ENCODE assay signal across 1 cellular context in the genomic region with DNA sequence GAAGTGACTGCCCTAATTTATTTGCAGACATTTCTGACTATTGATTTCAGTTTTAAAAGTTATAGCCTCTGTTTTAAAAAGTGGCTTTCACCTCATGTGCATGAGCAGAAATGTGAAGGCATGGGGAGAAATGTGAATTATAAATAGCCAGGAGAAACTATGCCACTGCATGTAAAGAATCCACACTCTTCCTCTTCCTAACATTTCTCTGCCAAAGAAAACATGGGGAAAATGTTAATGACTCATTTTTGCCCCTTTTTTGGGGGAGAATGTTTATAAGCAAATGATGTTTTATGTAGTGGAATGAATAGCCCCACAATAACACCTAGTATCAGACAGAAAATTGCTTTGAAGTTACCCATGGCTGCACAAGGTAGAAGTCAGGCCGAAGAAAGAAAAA.
TF ChIP-seq lines count a peak whose summit lies in the region.

No MANE protein-coding gene starts in this region.

TF ChIP-seq in endothelial cell of umbilical vein, 7 proteins besides CTCF, POLR2A, EP300 and RAD21:
- peak; percentile 44 for TF ChIP-seq FOS (IDR thresholded peaks at IDR 0.05; ENCODE audit: borderline replicate concordance, insufficient read depth, low read length)
- TF ChIP-seq JUN (IDR thresholded peaks at IDR 0.05; ENCODE audit: borderline replicate concordance, insufficient read depth, insufficient read length, low read depth) = peak; percentile 67
- TF ChIP-seq, protein P1, sequence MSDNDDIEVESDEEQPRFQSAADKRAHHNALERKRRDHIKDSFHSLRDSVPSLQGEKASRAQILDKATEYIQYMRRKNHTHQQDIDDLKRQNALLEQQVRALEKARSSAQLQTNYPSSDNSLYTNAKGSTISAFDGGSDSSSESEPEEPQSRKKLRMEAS (IDR thresholded peaks at IDR 0.05; ENCODE audit: insufficient read depth, insufficient read length) = no peak
- no peak for TF ChIP-seq POLR2AphosphoS5 (IDR thresholded peaks at IDR 0.05; ENCODE audit: insufficient read depth, low read depth, low read length)
